Comparison of ENCODE assay signal across 8 cellular contexts in genomic region chr4:68373513-68373912, GRCh38. TPM values are rescaled to one million over a fixed set of nuclear protein-coding genes. Genes with fewer than 3 reads are reported as not detected.
DNase-seq lines count a peak whose midpoint lies in the region; ATAC-seq, FAIRE-seq and TF ChIP-seq lines count a peak whose summit lies in the region.

No MANE protein-coding gene starts in this region.

- H3K36me3 ChIP-seq in right atrium auricular region (no peaks in the 10 kb centered on the region), prostate gland (no peaks in the 10 kb centered on the region)

- peak; percentile 89 for ATAC-seq in HG02885 (IDR thresholded peaks at IDR 0.05; ENCODE audit: poor library complexity, unreplicated experiment)

- no peak for FAIRE-seq in GM12892 (lab: Jason Lieb, UNC)

- peak; percentile 22 for DNase-seq in GM12892 (ENCODE audit: insufficient read length)
- peak; percentile 31 for DNase-seq in T-helper 9 cell
- peak; percentile 83 for DNase-seq in astrocyte of the spinal cord (ENCODE audit: low read depth, low spot score)
- DNase-seq in right atrium auricular region (ENCODE audit: low spot score), result peak; percentile 75
- peak; percentile 13 for DNase-seq in prostate gland (ENCODE audit: low spot score)
- no peak for DNase-seq in COR-L47 (lab: John Stamatoyannopoulos, UW)
- DNase-seq in A172 (ENCODE audit: low spot score), result no peak

- H3K9me3 ChIP-seq in right atrium auricular region (no peaks in the 10 kb centered on the region), prostate gland (no peaks in the 10 kb centered on the region)

- H3K4me3 ChIP-seq in astrocyte of the spinal cord (ENCODE audit: low read depth, low read length), result peak overlapping the region; percentile 18
- H3K4me3 ChIP-seq in right atrium auricular region, result peak overlapping the region; percentile 26 to 36
- H3K4me3 ChIP-seq in prostate gland, result no peak overlapping the region

- H3K4me1 ChIP-seq in right atrium auricular region (peaks cover 0 to 10% of the 10 kb centered on the region in 2 donors), prostate gland (replicated peaks) (no peaks in the 10 kb centered on the region)

- no peak for TF ChIP-seq CTCF in astrocyte of the spinal cord (IDR thresholded peaks at IDR 0.05; ENCODE audit: low read depth, low read length)
- no peak for TF ChIP-seq CTCF in right atrium auricular region (IDR thresholded peaks at IDR 0.05)
- no peak for TF ChIP-seq CTCF in prostate gland (IDR thresholded peaks at IDR 0.05)

- peak overlapping the region in 1 of 2 donors; percentile 39 for H3K27ac ChIP-seq in right atrium auricular region
- H3K27ac ChIP-seq in prostate gland, result no peak overlapping the region

- TF ChIP-seq POLR2A in GM12892 (IDR thresholded peaks at IDR 0.05; ENCODE audit: low read depth, low read length) (no peak), prostate gland (IDR thresholded peaks at IDR 0.05) (no peak)

- 26% methylated on average over 16 of the region's 16 CpGs for WGBS in prostate gland

- in situ Hi-C loops in astrocyte of the spinal cord (cut with HindIII; ENCODE audit: low sequenced_read_pairs), result no loop called here

- intact Hi-C loops in prostate gland (cut with DNase I), result no loop called here

- H3K27me3 ChIP-seq in right atrium auricular region (no peaks in the 10 kb centered on the region), prostate gland (replicated peaks; ENCODE audit: insufficient read depth) (no peaks in the 10 kb centered on the region)

RNA-seq across cellular contexts. Expression of gene YTHDC1, which starts 23.6 kb away (rescaled TPM):
- 46.9 TPM for polyA plus RNA-seq in GM12892 (2012; ENCODE audit: missing spikeins)
- total RNA-seq in right atrium auricular region (10 to 100 TPM; 32.6 to 35.6 TPM), prostate gland (10 to 100 TPM; 57.7 to 91.6 TPM)
- 41.2 and 70.9 TPM in 2 replicates for total RNA-seq in A172 (2014; rRNA removed; shearing (Covaris generic))

Comparison
In these comparisons a context has a peak if more than half of its experiments do, and no peak if none do; other contexts are left out.
1. DNase-seq: peak in GM12892 (single experiment), T-helper 9 cell (single experiment), astrocyte of the spinal cord (single experiment), right atrium auricular region (single experiment) and prostate gland (single experiment); none in COR-L47 (single experiment) and A172 (single experiment).
2. H3K4me3 ChIP-seq: peak in astrocyte of the spinal cord (single experiment) and right atrium auricular region (2 of 2); none in prostate gland (0 of 2).